Comparison of ENCODE assay signal across 8 cellular contexts in the genomic region with DNA sequence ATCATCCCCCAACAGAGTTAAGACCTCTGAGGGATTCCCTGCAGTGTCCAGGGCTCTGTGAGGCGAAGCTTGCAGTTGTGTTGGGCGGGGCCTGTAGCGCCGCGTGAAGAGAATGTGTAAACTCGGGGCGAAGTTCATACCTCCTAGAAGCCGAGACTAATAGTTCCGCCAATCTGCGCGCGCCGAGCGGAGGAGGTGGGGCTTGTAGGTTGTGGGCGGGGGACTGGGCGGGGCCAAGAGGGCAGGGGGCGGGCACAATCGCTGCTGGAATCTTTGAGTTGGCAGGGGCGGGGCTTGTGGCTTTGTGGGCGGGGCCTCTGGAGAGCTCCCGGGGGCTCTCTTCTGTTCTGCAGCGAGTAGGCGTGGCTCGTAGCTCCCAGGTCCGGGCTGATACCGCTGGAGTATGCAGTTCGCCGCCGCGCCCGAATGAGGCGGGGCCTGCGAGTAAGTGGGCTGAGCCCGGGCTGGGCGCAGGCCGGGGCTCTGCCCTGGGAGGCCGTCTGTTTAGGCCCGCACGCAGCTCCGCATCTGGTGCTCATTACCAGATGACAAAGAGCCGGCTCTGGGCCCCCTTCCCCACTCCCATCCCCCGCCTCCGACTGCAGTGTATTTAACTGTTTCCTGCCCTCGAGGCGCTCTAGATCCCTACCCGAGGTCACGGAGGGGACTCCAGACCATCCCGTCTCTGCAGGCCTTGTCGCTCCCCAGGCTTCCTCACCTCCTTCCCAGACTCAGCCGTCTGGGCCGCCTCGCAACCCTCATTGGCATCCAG. TPM values are rescaled to one million over a fixed set of nuclear protein-coding genes. Genes with fewer than 3 reads are reported as not detected.
DNase-seq lines count a peak whose midpoint lies in the region; TF ChIP-seq lines count a peak whose summit lies in the region.

No MANE protein-coding gene starts in this region.

- no peaks in the 10 kb centered on the region for H3K36me3 Mint-ChIP-seq in stimulated activated naive CD8-positive, alpha-beta T cell treated with anti-CD3 and anti-CD28 coated beads, Interleukin-15, Interleukin-2, amounts not matched to agents 100 ng/mL and 50 ng/mL, for 24 hours (ENCODE audit: low read depth)

- H3K27me3 Mint-ChIP-seq in stimulated activated naive CD8-positive, alpha-beta T cell treated with anti-CD3 and anti-CD28 coated beads, Interleukin-15, Interleukin-2, amounts not matched to agents 100 ng/mL and 50 ng/mL, for 24 hours, result no peaks in the 10 kb centered on the region

- H4K20me1 ChIP-seq in neural cell (ENCODE audit: insufficient read depth), result no peaks in the 10 kb centered on the region

- TF ChIP-seq CTCF in fibroblast of villous mesenchyme (IDR thresholded peaks at IDR 0.05; ENCODE audit: insufficient read depth, low read depth, low read length), result no peak
- TF ChIP-seq CTCF in neural cell (IDR thresholded peaks at IDR 0.05; ENCODE audit: poor library complexity, severe bottlenecking), result no peak

- peak overlapping the region; percentile 98 for H3K27ac Mint-ChIP-seq in stimulated activated naive CD8-positive, alpha-beta T cell treated with anti-CD3 and anti-CD28 coated beads, Interleukin-15, Interleukin-2, amounts not matched to agents 100 ng/mL and 50 ng/mL, for 24 hours

- peak overlapping the region; percentile 94 for H3K4me3 Mint-ChIP-seq in stimulated activated naive CD8-positive, alpha-beta T cell treated with anti-CD3 and anti-CD28 coated beads, Interleukin-15, Interleukin-2, amounts not matched to agents 100 ng/mL and 50 ng/mL, for 24 hours

- H3K9me2 ChIP-seq in neural cell (ENCODE audit: insufficient read depth, low read length), result no peaks in the 10 kb centered on the region

- H3K4me1 ChIP-seq in HAP-1, result peaks cover 8% of the 10 kb centered on the region

- no peaks in the 10 kb centered on the region for H3F3A ChIP-seq in neural cell (ENCODE audit: insufficient read depth, low read length, poor library complexity, severe bottlenecking)

- peak overlapping the region; percentile 59 for H3K4me2 ChIP-seq in neural cell (ENCODE audit: low read length)

- H3K9ac ChIP-seq in neural cell (ENCODE audit: low read length), result peak overlapping the region; percentile 69

- DNase-seq in ELR (ENCODE audit: low read depth) (peak; percentile 98), HAP-1 (ENCODE audit: low spot score in 2 of 2) (peak; percentile 94 to 100), MG63 (peak; percentile 99), SIG-M5 (lab: John Stamatoyannopoulos, UW) (peak; percentile 81), activated gamma-delta T cell treated with Interleukin-2 at 50 U/mL for 16 hours (peak; percentile 100), fibroblast of villous mesenchyme (ENCODE audit: low read depth) (peak; percentile 100)

- H3K27ac ChIP-seq in neural cell (ENCODE audit: low read length), result peak overlapping the region; percentile 49

- H3K36me3 ChIP-seq in HAP-1 (replicated peaks) (no peaks in the 10 kb centered on the region), MG63 (no peaks in the 10 kb centered on the region), neural cell (ENCODE audit: insufficient read depth, low read length) (no peaks in the 10 kb centered on the region)

- H3K4me1 Mint-ChIP-seq in stimulated activated naive CD8-positive, alpha-beta T cell treated with anti-CD3 and anti-CD28 coated beads, Interleukin-15, Interleukin-2, amounts not matched to agents 100 ng/mL and 50 ng/mL, for 24 hours (ENCODE audit: low read depth), result peaks cover 44% of the 10 kb centered on the region

- no peaks in the 10 kb centered on the region for H3K9me3 Mint-ChIP-seq in stimulated activated naive CD8-positive, alpha-beta T cell treated with anti-CD3 and anti-CD28 coated beads, Interleukin-15, Interleukin-2, amounts not matched to agents 100 ng/mL and 50 ng/mL, for 24 hours

- peak overlapping the region; percentile 60 for H2AFZ ChIP-seq in neural cell (ENCODE audit: low read depth, low read length)

- TF ChIP-seq EP300 in neural cell (conservative IDR thresholded peaks at IDR 0.05; ENCODE audit: poor library complexity, severe bottlenecking), result no peak

- H3K27me3 ChIP-seq in HAP-1 (ENCODE audit: low read depth) (no peaks in the 10 kb centered on the region), MG63 (no peaks in the 10 kb centered on the region), neural cell (ENCODE audit: insufficient read depth, low read depth, low read length) (peaks cover 11% of the 10 kb centered on the region)

- no peak for TF ChIP-seq RAD21 in neural cell (conservative IDR thresholded peaks at IDR 0.05)

- in situ Hi-C loops in HAP-1 (cut with MboI; ENCODE audit: low sequenced_read_pairs), result no loop called here

- H3K79me2 ChIP-seq in neural cell (replicated peaks; ENCODE audit: insufficient read depth, low read length), result no peaks in the 10 kb centered on the region

- peak overlapping the region; percentile 47 for H3K4me3 ChIP-seq in HAP-1
- H3K4me3 ChIP-seq in MG63, result peak overlapping the region; percentile 42
- peak overlapping the region; percentile 91 for H3K4me3 ChIP-seq in fibroblast of villous mesenchyme (ENCODE audit: low read depth, low read length)
- H3K4me3 ChIP-seq in neural cell (ENCODE audit: low read length), result peak overlapping the region; percentile 70

- H3K9me3 ChIP-seq in HAP-1 (no peaks in the 10 kb centered on the region), MG63 (no peaks in the 10 kb centered on the region), neural cell (ENCODE audit: low read length) (no peaks in the 10 kb centered on the region)

TF ChIP-seq in neural cell, 6 proteins besides CTCF, POLR2A, EP300 and RAD21:
- TF ChIP-seq EZH2 (IDR thresholded peaks at IDR 0.05; ENCODE audit: borderline replicate concordance, insufficient read depth, low read length, poor library complexity, severe bottlenecking) (no peak), MXI1 (conservative IDR thresholded peaks at IDR 0.05; ENCODE audit: poor library complexity, severe bottlenecking) (no peak), TAF1 (IDR thresholded peaks at IDR 0.05; ENCODE audit: low read depth) (no peak), POLR2AphosphoS5 (IDR thresholded peaks at IDR 0.05) (peak; percentile 53)

RNA-seq across cellular contexts. Expression of gene CD248, which starts 4.1 kb away (rescaled TPM):
- not detected in 2 replicates for total RNA-seq in MG63 (2014; rRNA removed; shearing (Covaris generic); ENCODE audit: low replicate concordance)
- 85.1 and 108 TPM in 2 replicates for total RNA-seq in fibroblast of villous mesenchyme
- polyA plus RNA-seq in neural cell, result not detected in 2 replicates
- not detected in 2 replicates for polyA minus RNA-seq in neural cell

RNA-seq across cellular contexts. Expression of gene TMEM151A, which starts 21.0 kb away (rescaled TPM):
- total RNA-seq in MG63 (2014; rRNA removed; shearing (Covaris generic); ENCODE audit: low replicate concordance), result 0.56 TPM in 1 of 2 replicates, not detected in the other
- total RNA-seq in fibroblast of villous mesenchyme, result under 0.01 TPM in 1 of 2 replicates, not detected in the other
- 5.3 and 8.4 TPM in 2 replicates for polyA plus RNA-seq in neural cell
- 6.3 and 7.3 TPM in 2 replicates for polyA minus RNA-seq in neural cell

RNA-seq across cellular contexts. Expression of gene RIN1, which starts 23.5 kb away (rescaled TPM):
- total RNA-seq in MG63 (2014; rRNA removed; shearing (Covaris generic); ENCODE audit: low replicate concordance), result 45.3 and 65.7 TPM in 2 replicates
- total RNA-seq in fibroblast of villous mesenchyme, result 19.0 and 23.8 TPM in 2 replicates
- polyA plus RNA-seq in neural cell, result 1.4 and 4.2 TPM in 2 replicates
- 0.24 and 1.3 TPM in 2 replicates for polyA minus RNA-seq in neural cell

RNA-seq across cellular contexts. Expression of gene YIF1A, which starts 23.8 kb away (rescaled TPM):
- total RNA-seq in MG63 (2014; rRNA removed; shearing (Covaris generic); ENCODE audit: low replicate concordance), result 217 and 220 TPM in 2 replicates
- 187 and 189 TPM in 2 replicates for total RNA-seq in fibroblast of villous mesenchyme
- polyA plus RNA-seq in neural cell, result 40.3 and 51.2 TPM in 2 replicates
- polyA minus RNA-seq in neural cell, result 19.8 and 21.9 TPM in 2 replicates

RNA-seq across cellular contexts. Expression of gene BRMS1, which starts 32.2 kb away (rescaled TPM):
- total RNA-seq in MG63 (2014; rRNA removed; shearing (Covaris generic); ENCODE audit: low replicate concordance), result 119 TPM in 2 replicates
- 42.3 and 47.0 TPM in 2 replicates for total RNA-seq in fibroblast of villous mesenchyme
- polyA plus RNA-seq in neural cell, result 78.3 and 108 TPM in 2 replicates
- 31.5 and 32.9 TPM in 2 replicates for polyA minus RNA-seq in neural cell

Comparison
In these comparisons a context has a peak if more than half of its experiments do, and no peak if none do; other contexts are left out.
1. Peak in every context shown above with its lines: DNase-seq, H3K4me3 ChIP-seq and H3K27ac ChIP-seq.
2. RNA of gene CD248, which starts 4.1 kb away (total RNA-seq): 85.1 to 108 TPM in fibroblast of villous mesenchyme; not detected in MG63; every median in the first group is over 10 times any median in the second.